In genomic region chr9:118091676-118092490, GRCh38 we compare ENCODE assay signal across 1 cellular context.
TF ChIP-seq lines count a peak whose summit lies in the region.

No MANE protein-coding gene starts in this region.

TF ChIP-seq in GM12878, 131 proteins besides CTCF, POLR2A, EP300 and RAD21 (continued from another document):
- TF ChIP-seq ZNF592 (IDR thresholded peaks at IDR 0.05) (no peak), FOS (IDR thresholded peaks at IDR 0.05; ENCODE audit: borderline replicate concordance, extremely low read depth, insufficient read length) (no peak), RAD51 (IDR thresholded peaks at IDR 0.05) (no peak), CREM (IDR thresholded peaks at IDR 0.05; ENCODE audit: low read depth) (no peak), MLLT1 (IDR thresholded peaks at IDR 0.05) (no peak), NR2C1 (IDR thresholded peaks at IDR 0.05) (no peak), SKIL (IDR thresholded peaks at IDR 0.05; ENCODE audit: low read depth, poor library complexity, severe bottlenecking) (no peak)
TF ChIP-seq in GM12878: peak in this region for 0.
